Comparison of ENCODE assay signal across 1 cellular context in genomic region chr16:71610447-71610846, GRCh38.
TF ChIP-seq lines count a peak whose summit lies in the region.

No MANE protein-coding gene starts in this region.

TF ChIP-seq in HCT116, 20 proteins besides CTCF, POLR2A, EP300 and RAD21:
- TF ChIP-seq YY1 (IDR thresholded peaks at IDR 0.05; ENCODE audit: extremely low read depth, insufficient replicate concordance, low read depth, low read length) (no peak), EZH2phosphoT487 (IDR thresholded peaks at IDR 0.05; ENCODE audit: borderline replicate concordance) (no peak), SP1 (IDR thresholded peaks at IDR 0.05; ENCODE audit: low read depth) (no peak), TCF7L2 (IDR thresholded peaks at IDR 0.05; ENCODE audit: borderline replicate concordance, extremely low read depth, insufficient read depth, insufficient read length) (no peak), ZNF274 (IDR thresholded peaks at IDR 0.05; ENCODE audit: low read depth, low read length) (no peak), EGR1 (IDR thresholded peaks at IDR 0.05; ENCODE audit: low read depth) (no peak), CEBPB (IDR thresholded peaks at IDR 0.05; ENCODE audit: low read depth) (no peak), CBX3 (IDR thresholded peaks at IDR 0.05; ENCODE audit: low read depth) (no peak; the same call in 1 of the 2 replicates)
